Comparison of ENCODE assay signal across 14 cellular contexts in genomic region chr7:100003711-100004661, GRCh38. TPM values are rescaled to one million over a fixed set of nuclear protein-coding genes. Genes with fewer than 3 reads are reported as not detected.
A peak's percentile ranks its signal among the peaks of the same experiment; 100 is the strongest.
DNase-seq lines count a peak whose midpoint lies in the region; ATAC-seq, FAIRE-seq and TF ChIP-seq lines count a peak whose summit lies in the region.
"Had no signal": no experiment of that assay in that cellular context is flagged by ENCODE, and none has a peak within 500 bp of the region (broad histone marks: within the 10 kb centered on the region; RNA-seq: fewer than 3 reads in every experiment).

No MANE protein-coding gene starts in this region.

- no peaks in the 10 kb centered on the region for H3K36me3 Mint-ChIP-seq in neural crest cell (ENCODE audit: low read depth)
- H3K36me3 Mint-ChIP-seq in activated T-helper 1 cell treated with anti-CD3 and anti-CD28 coated beads, Interleukin-12 subunit alpha, Interleukin-12 subunit beta, Interleukin-2, Interleukin-4 antibody, amounts not matched to agents 30 ng/mL and 10 ng/mL and 1 ng/mL, durations not matched to agents 14 hours and 24 hours and 36 hours (ENCODE audit: low read depth): no peaks in the 10 kb centered on the region

- no peak for FAIRE-seq in H1 (lab: Jason Lieb, UNC)

- no peak overlapping the region for H2BK120ac ChIP-seq in H1 (replicated peaks; ENCODE audit: low read depth, low read length)

- no peaks in the 10 kb centered on the region for H3K36me3 ChIP-seq in H1 (ENCODE audit: control insufficient read depth in 2 of 4, insufficient read depth in 4 of 4, low read length in 3 of 4)
- H3K36me3 ChIP-seq: ovary had no signal

- no peak for TF ChIP-seq CTCF in H1 (IDR thresholded peaks at IDR 0.05; ENCODE audit: control extremely low read depth in 1 of 3, insufficient read depth in 1 of 3, low read depth in 1 of 3, low read length in 3 of 3)
- TF ChIP-seq CTCF in neural crest cell (conservative IDR thresholded peaks at IDR 0.05): no peak

- no peak overlapping the region for H3K14ac ChIP-seq in H1 (ENCODE audit: insufficient read length)

- peak; percentile 88 for DNase-seq in COLO668 (lab: John Stamatoyannopoulos, UW; ENCODE audit: unreplicated experiment)
- DNase-seq in NCI-H2196 (lab: John Stamatoyannopoulos, UW; ENCODE audit: unreplicated experiment): peak; percentile 91
- DNase-seq in H1 (ENCODE audit: low read depth in 1 of 2, low spot score in 2 of 2): no peak
- DNase-seq in neural crest cell (ENCODE audit: low read depth, low spot score): no peak
- DNase-seq in activated T-helper 1 cell treated with anti-CD3 and anti-CD28 coated beads, Interleukin-12 subunit alpha, Interleukin-12 subunit beta, Interleukin-2, Interleukin-4 antibody, amounts not matched to agents 30 ng/mL and 10 ng/mL and 1 ng/mL, durations not matched to agents 14 hours and 24 hours and 36 hours (ENCODE audit: low spot score): no peak
- DNase-seq in cerebellum (ENCODE audit: low spot score): no peak
- DNase-seq in activated effector memory CD4-positive, alpha-beta T cell treated with Interleukin-2 at 50 U/mL for 16 hours: no peak
- DNase-seq: activated T-cell treated with anti-CD3 and anti-CD28 coated beads for 4 hours, NCI-H2107, ovary had no signal

- ATAC-seq in HG02973 (IDR thresholded peaks at IDR 0.05; ENCODE audit: unreplicated experiment): no peak

- peak overlapping the region; percentile 48; the same call in 1 of the 2 replicates for H3K18ac ChIP-seq in H1 (ENCODE audit: extremely low read depth, low read length)

- no peaks in the 10 kb centered on the region for H3K9me3 ChIP-seq in H1 (ENCODE audit: insufficient read depth in 2 of 2, low read depth in 1 of 2, low read length in 1 of 2)
- H3K9me3 ChIP-seq: ovary had no signal

- no peaks in the 10 kb centered on the region for H3K27me3 ChIP-seq in H1 (replicated peaks in 1 of 4; ENCODE audit: control insufficient read depth in 3 of 4, extremely low read depth in 1 of 4, insufficient read depth in 3 of 4, low read length in 3 of 4)
- H3K27me3 ChIP-seq: ovary had no signal

- TF ChIP-seq EP300 in H1 (IDR thresholded peaks at IDR 0.05; ENCODE audit: borderline replicate concordance in 1 of 2, low read depth in 2 of 2, low read length in 2 of 2): no peak

- no peak overlapping the region for H3K4me2 ChIP-seq in H1 (ENCODE audit: insufficient read depth in 1 of 2, low read depth in 2 of 2, low read length in 2 of 2)

- intact Hi-C loops in activated T-helper 1 cell treated with anti-CD3 and anti-CD28 coated beads, Interleukin-12 subunit alpha, Interleukin-12 subunit beta, Interleukin-2, Interleukin-4 antibody, amounts not matched to agents 30 ng/mL and 10 ng/mL and 1 ng/mL, durations not matched to agents 14 hours and 24 hours and 36 hours (cut with micrococcal nuclease): no loop called here

- peak overlapping the region; percentile 61 for H3K27ac Mint-ChIP-seq in neural crest cell (ENCODE audit: unreplicated experiment)
- H3K27ac Mint-ChIP-seq in activated T-helper 1 cell treated with anti-CD3 and anti-CD28 coated beads, Interleukin-12 subunit alpha, Interleukin-12 subunit beta, Interleukin-2, Interleukin-4 antibody, amounts not matched to agents 30 ng/mL and 10 ng/mL and 1 ng/mL, durations not matched to agents 14 hours and 24 hours and 36 hours: no peak overlapping the region

- H2AK5ac ChIP-seq in H1 (ENCODE audit: low read depth, low read length): no peak overlapping the region

- peak overlapping the region; percentile 77 for H3K4me3 Mint-ChIP-seq in neural crest cell
- H3K4me3 Mint-ChIP-seq in activated T-helper 1 cell treated with anti-CD3 and anti-CD28 coated beads, Interleukin-12 subunit alpha, Interleukin-12 subunit beta, Interleukin-2, Interleukin-4 antibody, amounts not matched to agents 30 ng/mL and 10 ng/mL and 1 ng/mL, durations not matched to agents 14 hours and 24 hours and 36 hours: no peak overlapping the region
- H3K4me3 Mint-ChIP-seq: central memory CD8-positive, alpha-beta T cell had no signal

- peaks cover 2% of the 10 kb centered on the region; the same call in 1 of the 2 replicates for H3K23me2 ChIP-seq in H1 (ENCODE audit: low read depth, low read length)

- H3K79me2 ChIP-seq in H1 (ENCODE audit: control insufficient read depth in 1 of 2, insufficient read depth in 2 of 2, low read length in 2 of 2): no peaks in the 10 kb centered on the region

- H3K4ac ChIP-seq in H1 (replicated peaks; ENCODE audit: insufficient read length, low read depth, low read length): no peak overlapping the region

- no peak overlapping the region for H2BK12ac ChIP-seq in H1 (ENCODE audit: low read depth, low read length)

- no peaks in the 10 kb centered on the region for H3K79me1 ChIP-seq in H1 (ENCODE audit: low read depth, low read length)

- H3K4me1 ChIP-seq in H1 (replicated peaks in 1 of 4; ENCODE audit: control insufficient read depth in 3 of 4, insufficient read depth in 4 of 4, low read length in 3 of 4): peaks cover 0 to 2% (median 0%) of the 10 kb centered on the region in 4 experiments; a peak in 2 of 7 replicates

- no peak for TF ChIP-seq RAD21 in H1 (IDR thresholded peaks at IDR 0.05 in 1 of 2, conservative IDR thresholded peaks at IDR 0.05 in 1 of 2; ENCODE audit: low read depth in 2 of 2, low read length in 2 of 2)

- H4K5ac ChIP-seq in H1 (ENCODE audit: insufficient read length, low read depth, low read length): no peak overlapping the region

- H3K9me3 Mint-ChIP-seq in neural crest cell: no peaks in the 10 kb centered on the region
- H3K9me3 Mint-ChIP-seq in activated T-helper 1 cell treated with anti-CD3 and anti-CD28 coated beads, Interleukin-12 subunit alpha, Interleukin-12 subunit beta, Interleukin-2, Interleukin-4 antibody, amounts not matched to agents 30 ng/mL and 10 ng/mL and 1 ng/mL, durations not matched to agents 14 hours and 24 hours and 36 hours: no peaks in the 10 kb centered on the region
- H3K9me3 Mint-ChIP-seq: central memory CD8-positive, alpha-beta T cell had no signal

- H4K8ac ChIP-seq in H1 (ENCODE audit: extremely low read depth, insufficient read depth, low read length): no peak overlapping the region

- no peak overlapping the region for H2BK15ac ChIP-seq in H1 (ENCODE audit: low read length)

- H3K56ac ChIP-seq in H1 (replicated peaks; ENCODE audit: insufficient read length, low read depth, low read length): no peak overlapping the region

- H2BK20ac ChIP-seq in H1 (ENCODE audit: low read length): no peak overlapping the region

- H2BK5ac ChIP-seq in H1 (ENCODE audit: low read depth, low read length): no peak overlapping the region

- H4K20me1 ChIP-seq in H1 (replicated peaks in 1 of 2; ENCODE audit: control insufficient read depth in 1 of 2, insufficient read depth in 2 of 2, low read length in 2 of 2): no peaks in the 10 kb centered on the region

- no peak overlapping the region for H2AFZ ChIP-seq in H1 (ENCODE audit: low read length)

- TF ChIP-seq POLR2A in H1 (IDR thresholded peaks at IDR 0.05; ENCODE audit: control extremely low read depth in 1 of 2, low read depth in 2 of 2, low read length in 2 of 2): no peak

- peak overlapping the region; percentile 12 for H4K91ac ChIP-seq in H1 (replicated peaks; ENCODE audit: insufficient read length, low read length)

- no peak overlapping the region for H3K23ac ChIP-seq in H1 (ENCODE audit: insufficient read length)

- no peak overlapping the region; a peak in 1 of 7 replicates for H3K9ac ChIP-seq in H1 (replicated peaks in 1 of 4; ENCODE audit: extremely low read depth in 1 of 4, low read depth in 3 of 4, low read length in 3 of 4)

- CTCF ChIA-PET in H1 (lab: Charles Lee; ENCODE audit: partially characterized antibody): interaction anchor here (0.6 to 4.0 kb wide), 8 partner anchors 11 to 467 kb away, joined by 3 to 40 read pairs (median 4); partner anchors contain the start of gene ZSCAN25

- WGBS in H1 (ENCODE audit: extremely low coverage in 1 of 2, insufficient coverage in 1 of 2, insufficient read length in 1 of 2, insufficient replicate concordance in 2 of 2, low coverage in 1 of 2, low lambda C conversion rate in 2 of 2, missing lambda C conversion rate in 1 of 2), 2 experiments: 81% methylated on average over 13 of the region's 14 CpGs; no CpG with 5 or more reads in 1 of the 2 experiments

- POLR2A ChIA-PET in H1 (lab: Charles Lee; ENCODE audit: partially characterized antibody): interaction anchor here (0.8 to 2.0 kb wide), 8 partner anchors 9 to 93 kb away, joined by 3 to 10 read pairs (median 4); partner anchors contain the start of gene ZKSCAN1

- H3K27me3 Mint-ChIP-seq in neural crest cell (ENCODE audit: low read depth): peaks cover 10% of the 10 kb centered on the region
- no peaks in the 10 kb centered on the region for H3K27me3 Mint-ChIP-seq in activated T-helper 1 cell treated with anti-CD3 and anti-CD28 coated beads, Interleukin-12 subunit alpha, Interleukin-12 subunit beta, Interleukin-2, Interleukin-4 antibody, amounts not matched to agents 30 ng/mL and 10 ng/mL and 1 ng/mL, durations not matched to agents 14 hours and 24 hours and 36 hours (ENCODE audit: insufficient read depth)

- no peak overlapping the region for H3K27ac ChIP-seq in H1 (ENCODE audit: low read depth, low read length)
- H3K27ac ChIP-seq: ovary had no signal

- no peak overlapping the region for H3K4me3 ChIP-seq in H1 (ENCODE audit: extremely low read depth in 1 of 4, insufficient read depth in 2 of 4, low read depth in 3 of 4, low read length in 4 of 4)
- H3K4me3 ChIP-seq: ovary had no signal

- H3K4me1 Mint-ChIP-seq in neural crest cell: peaks cover 14% of the 10 kb centered on the region
- H3K4me1 Mint-ChIP-seq in activated T-helper 1 cell treated with anti-CD3 and anti-CD28 coated beads, Interleukin-12 subunit alpha, Interleukin-12 subunit beta, Interleukin-2, Interleukin-4 antibody, amounts not matched to agents 30 ng/mL and 10 ng/mL and 1 ng/mL, durations not matched to agents 14 hours and 24 hours and 36 hours (ENCODE audit: low read depth): peaks cover 3% of the 10 kb centered on the region
- H3K4me1 Mint-ChIP-seq: central memory CD8-positive, alpha-beta T cell had no signal

RNA-seq across cellular contexts. Expression of gene ZKSCAN1, which starts 11.4 kb away (rescaled TPM):
- 37.7 and 40.6 TPM in 2 replicates for total RNA-seq in H1 (2021; fragmentation: NEBNext Ultra II Directional; extraction: Animal tissue kit (Norgen Biotek cat#: 25700))
- polyA plus RNA-seq in H1 (2011; rRNA removed): 8.2 and 9.3 TPM in 2 replicates
- 16.9 TPM for polyA plus RNA-seq in H1 (2011; cell fraction: cytosol; rRNA removed)
- polyA plus RNA-seq in H1 (2011; cell fraction: nucleus; rRNA removed): 31.1 TPM
- polyA plus RNA-seq in H1 (2012, experiment 1 of 2): 12.1 to 18.6 TPM (median 14.9 TPM) in 4 replicates
- polyA plus RNA-seq in H1 (2012, experiment 2 of 2): 1.7 TPM
- polyA plus RNA-seq in H1 (2013, experiment 1 of 2): 11.8 TPM
- 10.7 TPM for polyA plus RNA-seq in H1 (2013, experiment 2 of 2)
- 60.6 and 68.2 TPM in 2 replicates for polyA minus RNA-seq in H1 (2011; rRNA and poly(A)+ RNA removed)
- polyA minus RNA-seq in H1 (2011; cell fraction: cytosol; rRNA and poly(A)+ RNA removed): 28.3 TPM
- 22.6 TPM for polyA minus RNA-seq in H1 (2011; cell fraction: nucleus; rRNA and poly(A)+ RNA removed)
- total RNA-seq in neural crest cell: 122 and 133 TPM in 2 replicates
- total RNA-seq in activated T-helper 1 cell treated with anti-CD3 and anti-CD28 coated beads, Interleukin-12 subunit alpha, Interleukin-12 subunit beta, Interleukin-2, Interleukin-4 antibody, amounts not matched to agents 30 ng/mL and 10 ng/mL and 1 ng/mL, durations not matched to agents 14 hours and 24 hours and 36 hours: 62.5 and 63.1 TPM in 2 replicates
- total RNA-seq in cerebellum: 57.4 TPM

RNA-seq across cellular contexts. Expression of gene AZGP1, which starts 28.2 kb away (rescaled TPM):
- 0.29 and 0.52 TPM in 2 replicates for total RNA-seq in H1 (2021; fragmentation: NEBNext Ultra II Directional; extraction: Animal tissue kit (Norgen Biotek cat#: 25700))
- 0.57 and 0.68 TPM in 2 replicates for polyA plus RNA-seq in H1 (2011; rRNA removed)
- 0.92 TPM for polyA plus RNA-seq in H1 (2011; cell fraction: cytosol; rRNA removed)
- 1.1 TPM for polyA plus RNA-seq in H1 (2011; cell fraction: nucleus; rRNA removed)
- 0.38 to 1.3 TPM (median 1.0 TPM) in 4 replicates for polyA plus RNA-seq in H1 (2012, experiment 1 of 2)
- polyA plus RNA-seq in H1 (2012, experiment 2 of 2): 0.22 TPM
- polyA plus RNA-seq in H1 (2013, experiment 1 of 2): 0.65 TPM
- polyA plus RNA-seq in H1 (2013, experiment 2 of 2): 0.61 TPM
- 1.7 TPM in 1 of 2 replicates, not detected in the other for polyA minus RNA-seq in H1 (2011; rRNA and poly(A)+ RNA removed)
- not detected for polyA minus RNA-seq in H1 (2011; cell fraction: cytosol; rRNA and poly(A)+ RNA removed)
- not detected for polyA minus RNA-seq in H1 (2011; cell fraction: nucleus; rRNA and poly(A)+ RNA removed)
- total RNA-seq in neural crest cell (0.52 TPM in 1 of 2 replicates, not detected in the other), cerebellum (0.27 TPM)
- total RNA-seq in activated T-helper 1 cell treated with anti-CD3 and anti-CD28 coated beads, Interleukin-12 subunit alpha, Interleukin-12 subunit beta, Interleukin-2, Interleukin-4 antibody, amounts not matched to agents 30 ng/mL and 10 ng/mL and 1 ng/mL, durations not matched to agents 14 hours and 24 hours and 36 hours: not detected in 2 replicates
- total RNA-seq: T-helper 1 cell treated with Interleukin-12 subunit alpha and Interleukin-12 subunit beta and Interleukin-4 antibody, amounts not matched to agents 30 ng/mL and 1 ng/mL, for 36 hours had no signal
- polyA plus RNA-seq: BJ had no signal

RNA-seq across cellular contexts. Expression of gene ZSCAN21, which starts 45.6 kb away (rescaled TPM):
- 25.4 and 26.1 TPM in 2 replicates for total RNA-seq in H1 (2021; fragmentation: NEBNext Ultra II Directional; extraction: Animal tissue kit (Norgen Biotek cat#: 25700))
- 12.7 and 15.4 TPM in 2 replicates for polyA plus RNA-seq in H1 (2011; rRNA removed)
- polyA plus RNA-seq in H1 (2011; cell fraction: cytosol; rRNA removed): 21.4 TPM
- 14.6 TPM for polyA plus RNA-seq in H1 (2011; cell fraction: nucleus; rRNA removed)
- polyA plus RNA-seq in H1 (2012, experiment 1 of 2): 16.0 to 21.1 TPM (median 18.6 TPM) in 4 replicates
- 7.2 TPM for polyA plus RNA-seq in H1 (2012, experiment 2 of 2)
- 15.8 TPM for polyA plus RNA-seq in H1 (2013, experiment 1 of 2)
- 14.5 TPM for polyA plus RNA-seq in H1 (2013, experiment 2 of 2)
- polyA minus RNA-seq in H1 (2011; rRNA and poly(A)+ RNA removed): 20.6 and 21.4 TPM in 2 replicates
- 8.1 TPM for polyA minus RNA-seq in H1 (2011; cell fraction: cytosol; rRNA and poly(A)+ RNA removed)
- 11.5 TPM for polyA minus RNA-seq in H1 (2011; cell fraction: nucleus; rRNA and poly(A)+ RNA removed)
- 19.3 and 20.3 TPM in 2 replicates for total RNA-seq in neural crest cell
- 6.8 and 9.8 TPM in 2 replicates for total RNA-seq in activated T-helper 1 cell treated with anti-CD3 and anti-CD28 coated beads, Interleukin-12 subunit alpha, Interleukin-12 subunit beta, Interleukin-2, Interleukin-4 antibody, amounts not matched to agents 30 ng/mL and 10 ng/mL and 1 ng/mL, durations not matched to agents 14 hours and 24 hours and 36 hours
- total RNA-seq in cerebellum: 10.2 TPM

Comparison
In these comparisons a context has a peak if more than half of its experiments do, and no peak if none do; other contexts are left out.
1. DNase-seq: peak in COLO668 (single experiment) and NCI-H2196 (single experiment); none in H1 (0 of 2), neural crest cell (single experiment), activated T-helper 1 cell treated with anti-CD3 and anti-CD28 coated beads, Interleukin-12 subunit alpha, Interleukin-12 subunit beta, Interleukin-2, Interleukin-4 antibody, amounts not matched to agents 30 ng/mL and 10 ng/mL and 1 ng/mL, durations not matched to agents 14 hours and 24 hours and 36 hours (single experiment), cerebellum (single experiment) and activated effector memory CD4-positive, alpha-beta T cell treated with Interleukin-2 at 50 U/mL for 16 hours (single experiment).